Comparison of ENCODE assay signal across 1 cellular context in the genomic region with DNA sequence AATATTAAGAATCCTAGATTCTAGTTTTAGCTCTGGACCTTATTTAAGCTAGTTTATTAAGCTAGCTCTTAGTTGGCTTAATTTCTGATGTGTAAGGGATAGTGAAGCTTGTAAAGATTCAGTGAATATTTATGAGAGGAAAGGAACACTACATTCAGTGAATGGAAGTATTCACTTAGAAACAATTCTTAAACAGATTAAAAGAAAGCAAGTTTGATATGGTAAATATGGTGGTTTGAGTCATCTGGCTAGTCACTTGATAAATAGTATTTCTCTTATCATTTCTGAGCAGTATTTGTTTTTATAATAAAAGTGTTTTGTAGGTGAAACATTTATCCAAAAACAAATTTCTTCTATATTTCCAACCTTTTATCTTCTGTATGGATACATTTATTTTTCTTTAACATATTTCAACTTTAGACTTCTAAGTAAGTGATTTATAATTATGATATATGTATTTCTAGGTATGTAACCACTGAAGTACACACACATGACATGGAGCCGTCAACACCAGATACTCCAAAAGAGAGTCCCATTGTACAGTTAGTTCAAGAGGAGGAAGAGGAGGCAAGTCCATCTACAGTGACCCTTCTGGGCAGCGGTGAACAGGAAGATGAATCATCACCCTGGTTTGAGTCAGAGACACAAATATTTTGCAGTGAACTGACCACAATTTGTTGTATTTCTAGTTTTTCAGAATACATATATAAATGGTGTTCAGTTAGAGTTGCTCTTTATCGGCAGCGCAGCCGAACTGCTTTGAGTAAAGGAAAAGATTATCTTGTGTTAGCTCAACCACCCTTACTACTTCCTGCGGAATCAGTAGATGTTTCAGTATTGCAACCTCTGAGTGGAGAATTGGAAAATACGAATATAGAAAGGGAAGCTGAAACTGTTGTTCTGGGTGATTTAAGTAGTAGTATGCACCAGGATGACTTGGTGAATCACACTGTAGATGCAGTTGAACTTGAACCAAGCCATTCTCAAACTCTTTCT.
TF ChIP-seq lines count a peak whose summit lies in the region.

No MANE protein-coding gene starts in this region.

TF ChIP-seq in K562, 482 proteins besides CTCF, POLR2A, EP300 and RAD21 (continued from another document):
- peak; percentile 45 for TF ChIP-seq GABPB1 (CRISPR knock-in tag; IDR thresholded peaks at IDR 0.05)
- TF ChIP-seq NR2C2 (CRISPR knock-in tag; IDR thresholded peaks at IDR 0.05), result no peak
- peak; percentile 73 for TF ChIP-seq NR2C2 (tag; IDR thresholded peaks at IDR 0.05)
- peak; percentile 87 for TF ChIP-seq SMARCE1 (IDR thresholded peaks at IDR 0.05)
- TF ChIP-seq, protein P1, sequence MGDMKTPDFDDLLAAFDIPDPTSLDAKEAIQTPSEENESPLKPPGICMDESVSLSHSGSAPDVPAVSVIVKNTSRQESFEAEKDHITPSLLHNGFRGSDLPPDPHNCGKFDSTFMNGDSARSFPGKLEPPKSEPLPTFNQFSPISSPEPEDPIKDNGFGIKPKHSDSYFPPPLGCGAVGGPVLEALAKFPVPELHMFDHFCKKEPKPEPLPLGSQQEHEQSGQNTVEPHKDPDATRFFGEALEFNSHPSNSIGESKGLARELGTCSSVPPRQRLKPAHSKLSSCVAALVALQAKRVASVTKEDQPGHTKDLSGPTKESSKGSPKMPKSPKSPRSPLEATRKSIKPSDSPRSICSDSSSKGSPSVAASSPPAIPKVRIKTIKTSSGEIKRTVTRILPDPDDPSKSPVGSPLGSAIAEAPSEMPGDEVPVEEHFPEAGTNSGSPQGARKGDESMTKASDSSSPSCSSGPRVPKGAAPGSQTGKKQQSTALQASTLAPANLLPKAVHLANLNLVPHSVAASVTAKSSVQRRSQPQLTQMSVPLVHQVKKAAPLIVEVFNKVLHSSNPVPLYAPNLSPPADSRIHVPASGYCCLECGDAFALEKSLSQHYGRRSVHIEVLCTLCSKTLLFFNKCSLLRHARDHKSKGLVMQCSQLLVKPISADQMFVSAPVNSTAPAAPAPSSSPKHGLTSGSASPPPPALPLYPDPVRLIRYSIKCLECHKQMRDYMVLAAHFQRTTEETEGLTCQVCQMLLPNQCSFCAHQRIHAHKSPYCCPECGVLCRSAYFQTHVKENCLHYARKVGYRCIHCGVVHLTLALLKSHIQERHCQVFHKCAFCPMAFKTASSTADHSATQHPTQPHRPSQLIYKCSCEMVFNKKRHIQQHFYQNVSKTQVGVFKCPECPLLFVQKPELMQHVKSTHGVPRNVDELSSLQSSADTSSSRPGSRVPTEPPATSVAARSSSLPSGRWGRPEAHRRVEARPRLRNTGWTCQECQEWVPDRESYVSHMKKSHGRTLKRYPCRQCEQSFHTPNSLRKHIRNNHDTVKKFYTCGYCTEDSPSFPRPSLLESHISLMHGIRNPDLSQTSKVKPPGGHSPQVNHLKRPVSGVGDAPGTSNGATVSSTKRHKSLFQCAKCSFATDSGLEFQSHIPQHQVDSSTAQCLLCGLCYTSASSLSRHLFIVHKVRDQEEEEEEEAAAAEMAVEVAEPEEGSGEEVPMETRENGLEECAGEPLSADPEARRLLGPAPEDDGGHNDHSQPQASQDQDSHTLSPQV (IDR thresholded peaks at IDR 0.05), result 0 out of 2 replicates have a peak, but pooled peaks have one; percentile 36
- TF ChIP-seq BRD4 (IDR thresholded peaks at IDR 0.05), result 0 out of 2 replicates have a peak, but pooled peaks have one; percentile 54
- TF ChIP-seq EHMT2 (IDR thresholded peaks at IDR 0.05), result 0 out of 2 replicates have a peak, but pooled peaks have one; percentile 42
- TF ChIP-seq DPF2 (IDR thresholded peaks at IDR 0.05), result peak; percentile 74
- 0 out of 2 replicates have a peak, but pooled peaks have one; percentile 8 for TF ChIP-seq CREM (IDR thresholded peaks at IDR 0.05; ENCODE audit: low read depth)
- TF ChIP-seq RBM14 (IDR thresholded peaks at IDR 0.05; ENCODE audit: borderline replicate concordance, insufficient read depth, low read depth, low read length), result no peak
- no peak for TF ChIP-seq ZNF445 (CRISPR knock-in tag; IDR thresholded peaks at IDR 0.05; ENCODE audit: low read depth)
- TF ChIP-seq RBM22 (IDR thresholded peaks at IDR 0.05; ENCODE audit: low read depth, low read length, poor library complexity, severe bottlenecking), result no peak
- TF ChIP-seq LCOR (CRISPR knock-in tag; IDR thresholded peaks at IDR 0.05), result 0 out of 2 replicates have a peak, but pooled peaks have one; percentile 31
- peak; percentile 98 for TF ChIP-seq FOSL1 (tag; conservative IDR thresholded peaks at IDR 0.05)
- peak; percentile 64 for TF ChIP-seq ZNF589 (CRISPR knock-in tag; IDR thresholded peaks at IDR 0.05; ENCODE audit: low read depth)
- TF ChIP-seq CBFA2T2 (conservative IDR thresholded peaks at IDR 0.05), result no peak
- TF ChIP-seq JUN (IDR thresholded peaks at IDR 0.05; ENCODE audit: borderline replicate concordance, low read depth, low read length), result peak; percentile 68; the same call in 1 of the 2 replicates
- no peak for TF ChIP-seq JUN (CRISPR knock-in tag; IDR thresholded peaks at IDR 0.05; ENCODE audit: borderline replicate concordance)
- TF ChIP-seq MAZ (CRISPR knock-in tag; conservative IDR thresholded peaks at IDR 0.05 in 1 of 2, IDR thresholded peaks at IDR 0.05 in 1 of 2), result 0 out of 4 replicates have a peak, but pooled peaks of 1 of the 2 experiments have one; percentile 15
- TF ChIP-seq, protein P2, sequence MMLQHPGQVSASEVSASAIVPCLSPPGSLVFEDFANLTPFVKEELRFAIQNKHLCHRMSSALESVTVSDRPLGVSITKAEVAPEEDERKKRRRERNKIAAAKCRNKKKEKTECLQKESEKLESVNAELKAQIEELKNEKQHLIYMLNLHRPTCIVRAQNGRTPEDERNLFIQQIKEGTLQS (IDR thresholded peaks at IDR 0.05), result peak; percentile 85
- TF ChIP-seq, protein P2 (CRISPR knock-in tag; conservative IDR thresholded peaks at IDR 0.05), result no peak
- 0 out of 2 replicates have a peak, but pooled peaks have one; percentile 22 for TF ChIP-seq ZNF75A (CRISPR knock-in tag; IDR thresholded peaks at IDR 0.05)
